ENCODE assay signal across 21 cellular contexts in genomic region chr14:35678403-35679028, GRCh38.
A peak's percentile ranks its signal among the peaks of the same experiment; 100 is the strongest.
DNase-seq lines count a peak whose midpoint lies in the region; ATAC-seq, FAIRE-seq and TF ChIP-seq lines count a peak whose summit lies in the region.
"Had no signal": no experiment of that assay in that cellular context is flagged by ENCODE, and none has a peak within 500 bp of the region (broad histone marks: within the 10 kb centered on the region; RNA-seq: fewer than 3 reads in every experiment).

No MANE protein-coding gene starts in this region.

- H3K36me3 ChIP-seq in Karpas-422 (ENCODE audit: insufficient read depth, low read length) (peaks cover 41% of the 10 kb centered on the region), transverse colon (peaks cover 0 to 60% (median 23%) of the 10 kb centered on the region in 4 donors)

- no peak for FAIRE-seq in A549 (lab: Jason Lieb, UNC)
- FAIRE-seq: endometrium had no signal

- no peak overlapping the region; the same call in 1 of the 2 replicates for H3K9ac ChIP-seq in Karpas-422 (ENCODE audit: low read length)

- H3K4me2 ChIP-seq in A549 (no peak overlapping the region), Karpas-422 (ENCODE audit: low read depth, low read length, poor library complexity, severe bottlenecking) (peak overlapping the region; percentile 17)

- ATAC-seq in A549 (no peak), GM21576 (IDR thresholded peaks at IDR 0.05; ENCODE audit: unreplicated experiment) (no peak)
- ATAC-seq: gastroesophageal sphincter, WTC11 had no signal

- H2AFZ ChIP-seq in Karpas-422 (ENCODE audit: low read length): no peak overlapping the region

- CTCF ChIA-PET in A549 (lab: Yijun Ruan, JAX): interaction anchor here (0.9 kb wide), 1 partner anchor 10 kb away, joined by 3 read pairs; no protein-coding TSS in a partner anchor

- in situ Hi-C loops in transverse colon (cut with MboI; ENCODE audit: low pct_ligation_motif_present in 1 of 4, low pct_unique_long_range_greater_than_20kb in 1 of 4, low sequenced_read_pairs in 3 of 4): no loop called here

- 91% methylated on average over 1 of the region's 1 CpG for WGBS in A549 (ENCODE audit: missing lambda C conversion rate)
- WGBS in transverse colon (ENCODE audit: low coverage in 1 of 2), 2 donors: 89 to 91% methylated on average over 1 of the region's 1 CpG

- no peaks in the 10 kb centered on the region for H4K20me1 ChIP-seq in Karpas-422 (ENCODE audit: insufficient read depth, low read depth, low read length)

- POLR2A ChIA-PET in A549 (lab: Yijun Ruan, JAX): no interaction called here

- no peak for TF ChIP-seq CTCF in A549 (IDR thresholded peaks at IDR 0.05)
- no peak for TF ChIP-seq CTCF in fibroblast of villous mesenchyme (IDR thresholded peaks at IDR 0.05; ENCODE audit: insufficient read depth, low read depth, low read length)
- TF ChIP-seq CTCF in transverse colon (IDR thresholded peaks at IDR 0.05): no peak

- H3K27ac ChIP-seq in A549 (peak overlapping the region in 1 of 2 experiments; percentile 11; a peak in 1 of 6 replicates), Karpas-422 (ENCODE audit: low read length) (peak overlapping the region; percentile 44; the same call in 1 of the 2 replicates), transverse colon (no peak overlapping the region)
- H3K27ac ChIP-seq: ascending aorta, gastroesophageal sphincter, RWPE1 had no signal

- H3K9me3 ChIP-seq in A549 (no peaks in the 10 kb centered on the region), Karpas-422 (ENCODE audit: low read length) (no peaks in the 10 kb centered on the region), transverse colon (no peaks in the 10 kb centered on the region)
- H3K9me3 ChIP-seq: ascending aorta, BE2C, gastroesophageal sphincter had no signal

- intact Hi-C loops in transverse colon (cut with DNase I; ENCODE audit: low total_unique reads): no loop called here

- no peak overlapping the region for H3K4me3 ChIP-seq in A549
- no peak overlapping the region for H3K4me3 ChIP-seq in Karpas-422 (ENCODE audit: low read length)
- H3K4me3 ChIP-seq in fibroblast of villous mesenchyme (ENCODE audit: low read depth, low read length): no peak overlapping the region
- no peak overlapping the region for H3K4me3 ChIP-seq in transverse colon
- H3K4me3 ChIP-seq: ascending aorta, gastroesophageal sphincter had no signal

- TF ChIP-seq RAD21 in A549 (conservative IDR thresholded peaks at IDR 0.05 in 1 of 2, IDR thresholded peaks at IDR 0.05 in 1 of 2): no peak

- TF ChIP-seq POLR2A in A549 (IDR thresholded peaks at IDR 0.05; ENCODE audit: low read length): no peak
- no peak for TF ChIP-seq POLR2A in transverse colon (IDR thresholded peaks at IDR 0.05)

- no peaks in the 10 kb centered on the region for H3K27me3 ChIP-seq in Karpas-422 (ENCODE audit: low read length)
- no peaks in the 10 kb centered on the region for H3K27me3 ChIP-seq in transverse colon
- H3K27me3 ChIP-seq: ascending aorta, BE2C, gastroesophageal sphincter had no signal

- TF ChIP-seq EP300 in A549 (IDR thresholded peaks at IDR 0.05) (no peak), transverse colon (IDR thresholded peaks at IDR 0.05; ENCODE audit: low read depth) (no peak)

- no peak for DNase-seq in A549 (ENCODE audit: low read depth in 1 of 2, low spot score in 1 of 2)
- peak; percentile 51 for DNase-seq in Karpas-422
- peak; percentile 60 for DNase-seq in OCI-M1 (lab: John Stamatoyannopoulos, UW)
- DNase-seq in fibroblast of villous mesenchyme (ENCODE audit: low read depth): peak; percentile 55
- DNase-seq in transverse colon: no peak
- DNase-seq in stimulated activated CD4-positive, alpha-beta T cell treated with anti-CD3 and anti-CD28 coated beads, Interleukin-15, amount 100 ng/mL, for 24 hours: no peak
- DNase-seq in GM19238 (ENCODE audit: insufficient read length, low spot score): no peak
- DNase-seq: activated CD4-positive, alpha-beta T cell treated with anti-CD3 and anti-CD28 coated beads, Interleukin-2, amount 50 U/mL, for 1 hour; BE2C; central memory CD4-positive, alpha-beta T cell; COR-L47; dermis blood vessel endothelial cell; DMS79 treated with DMSO at 0.1 percent for 48 hours; NCI-H510A; stimulated activated CD8-positive, alpha-beta memory T cell treated with anti-CD3 and anti-CD28 coated beads, Interleukin-4, amount 100 ng/mL, for 48 hours had no signal

- no peaks in the 10 kb centered on the region; the same call in 1 of the 2 replicates for H3K79me2 ChIP-seq in Karpas-422 (ENCODE audit: low read length)

- H3K4me1 ChIP-seq in A549 (peaks cover 5% of the 10 kb centered on the region; the same call in 1 of the 3 replicates), Karpas-422 (ENCODE audit: low read length) (peaks cover 23% of the 10 kb centered on the region), transverse colon (no peaks in the 10 kb centered on the region)
- H3K4me1 ChIP-seq: ascending aorta, BE2C, gastroesophageal sphincter had no signal

- H3K9me2 ChIP-seq in Karpas-422 (replicated peaks; ENCODE audit: insufficient read depth, low read length): no peaks in the 10 kb centered on the region

TF ChIP-seq in A549, 52 proteins besides CTCF, POLR2A, EP300 and RAD21:
- TF ChIP-seq MAFK (IDR thresholded peaks at IDR 0.05; ENCODE audit: partially characterized antibody) (peak; percentile 39), BHLHE40 (IDR thresholded peaks at IDR 0.05; ENCODE audit: low read depth, low read length) (no peak)
TF ChIP-seq in A549: peak in this region for 1.

Comparison
In these comparisons a context has a peak if more than half of its experiments do, and no peak if none do; other contexts are left out.
1. DNase-seq: peak in Karpas-422 (single experiment), OCI-M1 (single experiment) and fibroblast of villous mesenchyme (single experiment); none in A549 (0 of 2), transverse colon (single experiment), stimulated activated CD4-positive, alpha-beta T cell treated with anti-CD3 and anti-CD28 coated beads, Interleukin-15, amount 100 ng/mL, for 24 hours (single experiment) and GM19238 (single experiment).